11 cellular contexts compared by ENCODE assay signal in the genomic region with DNA sequence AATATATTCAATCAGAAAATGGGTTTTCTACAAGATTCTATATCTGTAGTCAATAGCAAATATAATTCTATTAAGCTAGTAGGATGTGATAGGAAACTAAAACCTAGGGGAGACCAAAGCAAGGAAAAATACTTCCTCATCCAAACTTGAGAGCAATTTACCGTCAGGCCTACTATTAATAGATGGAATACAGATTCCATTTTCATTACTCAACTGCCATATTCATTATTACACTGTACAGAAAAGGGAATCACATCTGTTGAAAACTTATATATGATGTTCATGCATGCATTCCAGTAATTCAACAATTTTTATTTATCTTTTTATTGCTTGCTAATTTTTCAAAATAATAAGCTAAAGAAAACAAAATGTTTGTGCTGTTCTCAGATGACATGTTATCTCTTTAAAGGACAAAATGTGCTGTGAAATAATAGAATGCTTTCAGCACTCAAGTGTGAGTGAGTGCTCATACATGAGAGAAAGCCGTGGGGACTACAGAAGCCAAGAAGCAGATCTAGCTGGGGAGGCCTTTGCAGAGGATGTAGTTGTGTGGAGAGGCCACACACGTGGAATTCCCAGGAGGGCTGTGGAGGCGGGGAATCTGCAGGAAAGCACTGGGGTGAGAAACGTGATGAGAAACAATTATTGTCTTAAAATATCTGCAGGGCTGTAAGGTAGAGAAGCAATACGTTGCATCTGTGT.
DNase-seq lines count a peak whose midpoint lies in the region; ATAC-seq and TF ChIP-seq lines count a peak whose summit lies in the region.
"Had no signal": no experiment of that assay in that cellular context is flagged by ENCODE, and none has a peak within 500 bp of the region (broad histone marks: within the 10 kb centered on the region; RNA-seq: fewer than 3 reads in every experiment).

No MANE protein-coding gene starts in this region.

- no peak overlapping the region for H3K4me3 Mint-ChIP-seq in mesothelial cell of epicardium

- H3K27me3 Mint-ChIP-seq in mesothelial cell of epicardium (ENCODE audit: low read depth): no peaks in the 10 kb centered on the region

- peak overlapping the region; percentile 7 for H3K27ac Mint-ChIP-seq in mesothelial cell of epicardium

- H3K4me3 ChIP-seq in cardiac fibroblast (replicated peaks in 1 of 2; ENCODE audit: low read depth in 2 of 2, low read length in 2 of 2): no peak overlapping the region
- H3K4me3 ChIP-seq in upper lobe of right lung: no peak overlapping the region

- TF ChIP-seq CTCF in cardiac fibroblast (IDR thresholded peaks at IDR 0.05; ENCODE audit: low read depth, low read length) (no peak), mesothelial cell of epicardium (IDR thresholded peaks at IDR 0.05; ENCODE audit: unreplicated experiment) (no peak), upper lobe of right lung (IDR thresholded peaks at IDR 0.05) (no peak)

- peaks cover 59% of the 10 kb centered on the region for H3K4me1 Mint-ChIP-seq in mesothelial cell of epicardium

- H3K9me3 ChIP-seq in upper lobe of right lung: no peaks in the 10 kb centered on the region

- DNase-seq in DMS 273 (lab: John Stamatoyannopoulos, UW; ENCODE audit: unreplicated experiment): peak; percentile 28
- no peak for DNase-seq in DMS 273 treated with DMSO at 0.1 percent for 48 hours (lab: John Stamatoyannopoulos, UW)
- peak; percentile 76 to 88 for DNase-seq in cardiac fibroblast (ENCODE audit: low read depth in 2 of 2)
- no peak for DNase-seq in mesothelial cell of epicardium (ENCODE audit: low spot score in 2 of 2, unreplicated experiment in 2 of 2)
- DNase-seq in upper lobe of right lung: no peak
- DNase-seq in KG1 (lab: John Stamatoyannopoulos, UW): no peak
- no peak for DNase-seq in stimulated activated naive CD4-positive, alpha-beta T cell treated with Interleukin-2 at 50 U/mL for 16 hours (lab: John Stamatoyannopoulos, UW)
- DNase-seq: stimulated activated CD4-positive, alpha-beta T cell treated with anti-CD3 and anti-CD28 coated beads, Interleukin-2, amount 100 ng/mL, for 48 hours; T-helper 2 cell had no signal

- H3K9me3 Mint-ChIP-seq in mesothelial cell of epicardium: no peaks in the 10 kb centered on the region

- H3K27ac ChIP-seq in upper lobe of right lung: peak overlapping the region; percentile 75
- H3K27ac ChIP-seq: 22Rv1 had no signal

- H3K27me3 ChIP-seq in upper lobe of right lung: no peaks in the 10 kb centered on the region

- H3K4me1 ChIP-seq in upper lobe of right lung: peaks cover 69% of the 10 kb centered on the region

- H3K36me3 Mint-ChIP-seq in mesothelial cell of epicardium: no peaks in the 10 kb centered on the region

- H3K36me3 ChIP-seq in upper lobe of right lung: no peaks in the 10 kb centered on the region

- ATAC-seq in upper lobe of right lung: no peak
- no peak for ATAC-seq in GM19463 (IDR thresholded peaks at IDR 0.05; ENCODE audit: unreplicated experiment)

- intact Hi-C loops in upper lobe of right lung (cut with DNase I): no loop called here

Comparison
In these comparisons a context has a peak if more than half of its experiments do, and no peak if none do; other contexts are left out.
1. DNase-seq: peak in DMS 273 (single experiment) and cardiac fibroblast (2 of 2); none in DMS 273 treated with DMSO at 0.1 percent for 48 hours (single experiment), mesothelial cell of epicardium (0 of 2), upper lobe of right lung (single experiment), KG1 (single experiment) and stimulated activated naive CD4-positive, alpha-beta T cell treated with Interleukin-2 at 50 U/mL for 16 hours (single experiment).